In genomic region chr20:43925786-43926185, GRCh38 we compare ENCODE assay signal across 9 cellular contexts. TPM values are rescaled to one million over a fixed set of nuclear protein-coding genes. Genes with fewer than 3 reads are reported as not detected.
DNase-seq lines count a peak whose midpoint lies in the region; ATAC-seq and TF ChIP-seq lines count a peak whose summit lies in the region.
"Had no signal": no experiment of that assay in that cellular context is flagged by ENCODE, and none has a peak within 500 bp of the region (broad histone marks: within the 10 kb centered on the region; RNA-seq: fewer than 3 reads in every experiment).

No MANE protein-coding gene starts in this region.

- TF ChIP-seq CTCF in mucosa of descending colon (IDR thresholded peaks at IDR 0.05), result no peak

- peaks cover 9% of the 10 kb centered on the region for H3K4me1 ChIP-seq in mucosa of descending colon (ENCODE audit: low read depth)

- no peak overlapping the region for H3K4me3 ChIP-seq in mucosa of descending colon

- peak overlapping the region; percentile 26 for H3K27ac Mint-ChIP-seq in activated T-cell treated with anti-CD3 and anti-CD28 coated beads, Interleukin-2, amount 50 U/mL, for 72 hours

- peaks cover 0 to 3% of the 10 kb centered on the region in 2 donors for H3K36me3 Mint-ChIP-seq in activated T-cell treated with anti-CD3 and anti-CD28 coated beads, Interleukin-2, amount 50 U/mL, for 72 hours (ENCODE audit: insufficient read depth in 2 of 2)

- intact Hi-C loops in mucosa of descending colon (cut with DNase I, micrococcal nuclease), result no loop called here

- H3K36me3 ChIP-seq in mucosa of descending colon (ENCODE audit: low read depth), result no peaks in the 10 kb centered on the region

- H3K9me3 ChIP-seq in mucosa of descending colon, result no peaks in the 10 kb centered on the region

- no peaks in the 10 kb centered on the region for H3K9me3 Mint-ChIP-seq in activated T-cell treated with anti-CD3 and anti-CD28 coated beads, Interleukin-2, amount 50 U/mL, for 72 hours

- H3K4me1 Mint-ChIP-seq in activated T-cell treated with anti-CD3 and anti-CD28 coated beads, Interleukin-2, amount 50 U/mL, for 72 hours (ENCODE audit: low read depth), result peaks cover 62% of the 10 kb centered on the region

- H3K27me3 Mint-ChIP-seq in activated T-cell treated with anti-CD3 and anti-CD28 coated beads, Interleukin-2, amount 50 U/mL, for 72 hours (ENCODE audit: low read depth), result peaks cover 53% of the 10 kb centered on the region

- peak; percentile 33 for DNase-seq in NCI-H510A treated with DMSO at 0.1 percent for 48 hours (lab: John Stamatoyannopoulos, UW)
- DNase-seq in NCI-H510A (lab: John Stamatoyannopoulos, UW), result no peak
- peak; percentile 56 for DNase-seq in MV-4-11 (lab: John Stamatoyannopoulos, UW)
- peak in 1 of 2 donors; percentile 16 for DNase-seq in activated T-cell treated with anti-CD3 and anti-CD28 coated beads, Interleukin-2, amount 50 U/mL, for 72 hours
- DNase-seq in mucosa of descending colon, result peak in 2 of 3 donors; percentile 62 to 71
- DNase-seq in NCI-H2107 (lab: John Stamatoyannopoulos, UW), result no peak
- DNase-seq in NK-92 treated with Interleukin-12 subunit alpha and Interleukin-12 subunit beta, amount 100 ng/mL, for 24 hours (lab: John Stamatoyannopoulos, UW), result no peak
- no peak for DNase-seq in COR-L47 (lab: John Stamatoyannopoulos, UW)
- DNase-seq: ACHN had no signal

- ATAC-seq in activated T-cell treated with anti-CD3 and anti-CD28 coated beads, Interleukin-2, amount 50 U/mL, for 72 hours (replicated peaks in 1 of 2), result peak in 1 of 2 donors; percentile 46
- ATAC-seq in mucosa of descending colon, result peak; percentile 66

- H3K4me3 Mint-ChIP-seq in activated T-cell treated with anti-CD3 and anti-CD28 coated beads, Interleukin-2, amount 50 U/mL, for 72 hours, result peak overlapping the region; percentile 75 to 77

RNA-seq across cellular contexts. Expression of gene TOX2, which starts 11.1 kb away (rescaled TPM):
- 10 to 100 TPM; 17.5 to 42.8 TPM for total RNA-seq in activated T-cell treated with anti-CD3 and anti-CD28 coated beads, Interleukin-2, amount 50 U/mL, for 72 hours
- total RNA-seq in mucosa of descending colon, result 1 to 10 TPM; 2.9 to 6.1 (median 5.5) TPM

Comparison
In these comparisons a context has a peak if more than half of its experiments do, and no peak if none do; other contexts are left out.
1. DNase-seq: peak in NCI-H510A treated with DMSO at 0.1 percent for 48 hours (single experiment), MV-4-11 (single experiment) and mucosa of descending colon (2 of 3); none in NCI-H510A (single experiment), NCI-H2107 (single experiment), NK-92 treated with Interleukin-12 subunit alpha and Interleukin-12 subunit beta, amount 100 ng/mL, for 24 hours (single experiment) and COR-L47 (single experiment).